In genomic region chr5:228886-229285, GRCh38 we compare ENCODE assay signal across 19 cellular contexts. TPM values are rescaled to one million over a fixed set of nuclear protein-coding genes. Genes with fewer than 3 reads are reported as not detected.
DNase-seq lines count a peak whose midpoint lies in the region; ATAC-seq and TF ChIP-seq lines count a peak whose summit lies in the region.
"Had no signal": no experiment of that assay in that cellular context is flagged by ENCODE, and none has a peak within 500 bp of the region (broad histone marks: within the 10 kb centered on the region; RNA-seq: fewer than 3 reads in every experiment).

No MANE protein-coding gene starts in this region.

- peaks cover 0 to 15% (median 3%) of the 10 kb centered on the region in 4 donors for H3K4me1 Mint-ChIP-seq in naive thymus-derived CD8-positive, alpha-beta T cell
- H3K4me1 Mint-ChIP-seq in GM23338, result peaks cover 3% of the 10 kb centered on the region; the same call in 1 of the 3 replicates

- intact Hi-C loops in colonic mucosa (cut with DNase I), result no loop called here

- H3K4me2 ChIP-seq in GM23338, result no peak overlapping the region

- POLR2A ChIA-PET in naive thymus-derived CD8-positive, alpha-beta T cell (lab: Charles Lee), result no interaction called here

- DNase-seq in Ammon's horn (ENCODE audit: low spot score) (peak; percentile 54), NCI-H526 (lab: John Stamatoyannopoulos, UW) (peak; percentile 85 to 92), globus pallidus (ENCODE audit: low spot score) (peak; percentile 74), substantia nigra (lab: John Stamatoyannopoulos, UW) (peak in 2 of 49 donors; percentile 15 to 19), GM23338 (ENCODE audit: low spot score) (no peak), colonic mucosa (no peak)
- no peak for DNase-seq in naive thymus-derived CD8-positive, alpha-beta T cell
- DNase-seq: ACHN; CD4-positive, alpha-beta T cell; DMS153; DMS79; GDM1; GM23248; HCEC 1CT had no signal

- no peak overlapping the region for H3K27ac Mint-ChIP-seq in naive thymus-derived CD8-positive, alpha-beta T cell
- no peak overlapping the region for H3K27ac Mint-ChIP-seq in GM23338
- H3K27ac Mint-ChIP-seq: CD4-positive, alpha-beta T cell; IgD-negative memory B cell had no signal

- no peak overlapping the region for H3K4me3 Mint-ChIP-seq in naive thymus-derived CD8-positive, alpha-beta T cell
- H3K4me3 Mint-ChIP-seq in GM23338, result no peak overlapping the region
- H3K4me3 Mint-ChIP-seq: CD4-positive, alpha-beta T cell; IgD-negative memory B cell had no signal

- no peak overlapping the region for H2AFZ ChIP-seq in GM23338
- H2AFZ ChIP-seq: GM23248 had no signal

- peaks cover 31% of the 10 kb centered on the region for H3K36me3 ChIP-seq in GM23338 (ENCODE audit: insufficient read depth)
- H3K36me3 ChIP-seq in colonic mucosa, result peaks cover 16% of the 10 kb centered on the region

- H3F3A ChIP-seq in GM23338 (replicated peaks; ENCODE audit: low read depth), result no peaks in the 10 kb centered on the region

- no peaks in the 10 kb centered on the region; the same call in none of the 2 replicates for H4K20me1 ChIP-seq in GM23338 (replicated peaks; ENCODE audit: insufficient read depth)

- no peaks in the 10 kb centered on the region for H3K27me3 Mint-ChIP-seq in naive thymus-derived CD8-positive, alpha-beta T cell
- no peaks in the 10 kb centered on the region for H3K27me3 Mint-ChIP-seq in GM23338 (ENCODE audit: insufficient read depth, low read depth, poor library complexity)
- H3K27me3 Mint-ChIP-seq: CD4-positive, alpha-beta T cell; IgD-negative memory B cell had no signal

- ATAC-seq in naive thymus-derived CD8-positive, alpha-beta T cell, result no peak
- no peak for ATAC-seq in GM23338
- ATAC-seq: HepG2 had no signal

- H3K4me3 ChIP-seq in GM23338, result no peak overlapping the region
- H3K4me3 ChIP-seq in colonic mucosa, result no peak overlapping the region
- H3K4me3 ChIP-seq: GM23248 had no signal

- no peak overlapping the region for H3K9ac ChIP-seq in colonic mucosa (ENCODE audit: low read depth in 2 of 2, low read length in 2 of 2)
- H3K9ac ChIP-seq: GM23248 had no signal

- peaks cover 2% of the 10 kb centered on the region; the same call in 1 of the 2 replicates for H3K4me1 ChIP-seq in GM23338 (ENCODE audit: insufficient read depth)
- H3K4me1 ChIP-seq in colonic mucosa, result no peaks in the 10 kb centered on the region

- H3K9me3 ChIP-seq in colonic mucosa, result no peaks in the 10 kb centered on the region

- peaks cover 2% of the 10 kb centered on the region for H3K79me2 ChIP-seq in GM23338 (replicated peaks; ENCODE audit: insufficient read depth)

- H3K9me2 ChIP-seq in GM23338 (ENCODE audit: insufficient read depth), result no peaks in the 10 kb centered on the region

- H3K27ac ChIP-seq in substantia nigra (ENCODE audit: low read depth, low read length, poor library complexity, severe bottlenecking) (peak overlapping the region; percentile 61), GM23338 (ENCODE audit: low read depth) (no peak overlapping the region), colonic mucosa (no peak overlapping the region)
- H3K27ac ChIP-seq: C4-2B, GM23248 had no signal

- H3K27me3 ChIP-seq in GM23338 (ENCODE audit: insufficient read depth), result no peaks in the 10 kb centered on the region
- H3K27me3 ChIP-seq in colonic mucosa, result no peaks in the 10 kb centered on the region

- peaks cover 12 to 93% (median 32%) of the 10 kb centered on the region in 3 donors for H3K36me3 Mint-ChIP-seq in naive thymus-derived CD8-positive, alpha-beta T cell
- H3K36me3 Mint-ChIP-seq in GM23338 (ENCODE audit: low read depth), result peaks cover 78% of the 10 kb centered on the region

- no peaks in the 10 kb centered on the region for H3K9me3 Mint-ChIP-seq in naive thymus-derived CD8-positive, alpha-beta T cell
- no peaks in the 10 kb centered on the region for H3K9me3 Mint-ChIP-seq in GM23338
- H3K9me3 Mint-ChIP-seq: CD4-positive, alpha-beta T cell; IgD-negative memory B cell had no signal

- no peak for TF ChIP-seq CTCF in GM23338 (conservative IDR thresholded peaks at IDR 0.05; ENCODE audit: low read depth in 2 of 2)
- no peak for TF ChIP-seq CTCF in colonic mucosa (IDR thresholded peaks at IDR 0.05)

TF ChIP-seq in GM23338, 12 proteins besides CTCF, POLR2A, EP300 and RAD21:
- TF ChIP-seq REST (IDR thresholded peaks at IDR 0.05; ENCODE audit: unreplicated experiment) (no peak), NANOG (IDR thresholded peaks at IDR 0.05; ENCODE audit: borderline replicate concordance) (no peak), CREB1 (CRISPR knock-in tag; IDR thresholded peaks at IDR 0.05; ENCODE audit: low read depth) (no peak), POLR2AphosphoS5 (IDR thresholded peaks at IDR 0.05; ENCODE audit: low read depth) (no peak), EZH2 (IDR thresholded peaks at IDR 0.05; ENCODE audit: low read depth, unreplicated experiment) (no peak)

RNA-seq across cellular contexts. Expression of gene SDHA, which starts 10.8 kb away (rescaled TPM):
- total RNA-seq in naive thymus-derived CD8-positive, alpha-beta T cell, result 100 to 1,000 TPM; 130 to 137 TPM
- polyA plus RNA-seq in naive thymus-derived CD8-positive, alpha-beta T cell, result 100 to 1,000 TPM; 160 to 200 (median 165) TPM
- 62.2 and 71.3 TPM in 2 replicates for total RNA-seq in GM23338 (2014; rRNA removed; shearing (Covaris generic))
- 69.3 and 70.6 TPM in 2 replicates for polyA plus RNA-seq in GM23338 (2016; fragmentation: Nextera tagmentation; extraction: Ambion mirVana)
- total RNA-seq in colonic mucosa, result 100 to 1,000 TPM; 285 to 414 TPM

RNA-seq across cellular contexts. Expression of gene CCDC127, which starts 10.9 kb away (rescaled TPM):
- 10 to 100 TPM in 1 of 2 experiments, 1 to 10 TPM in 1; 8.4 to 10.1 TPM for total RNA-seq in naive thymus-derived CD8-positive, alpha-beta T cell
- polyA plus RNA-seq in naive thymus-derived CD8-positive, alpha-beta T cell, result 1 to 10 TPM; 3.2 to 4.4 (median 3.5) TPM
- total RNA-seq in GM23338 (2014; rRNA removed; shearing (Covaris generic)), result 4.2 and 6.0 TPM in 2 replicates
- 7.2 and 7.3 TPM in 2 replicates for polyA plus RNA-seq in GM23338 (2016; fragmentation: Nextera tagmentation; extraction: Ambion mirVana)
- 1 to 10 TPM; 3.5 to 5.3 TPM for total RNA-seq in colonic mucosa

RNA-seq across cellular contexts. Expression of gene LRRC14B, which starts 37.6 kb away (rescaled TPM):
- not detected for total RNA-seq in naive thymus-derived CD8-positive, alpha-beta T cell
- polyA plus RNA-seq in naive thymus-derived CD8-positive, alpha-beta T cell, result under 1 TPM in 2 of 3 donors, not detected in 1; 0.13 to 0.31 TPM
- not detected in 2 replicates for total RNA-seq in GM23338 (2014; rRNA removed; shearing (Covaris generic))
- not detected in 2 replicates for polyA plus RNA-seq in GM23338 (2016; fragmentation: Nextera tagmentation; extraction: Ambion mirVana)
- not detected for total RNA-seq in colonic mucosa
- total RNA-seq: Daoy, GM23248, HepG2 had no signal
- polyA plus RNA-seq: BJ, GM23248, HepG2, IgD-negative memory B cell had no signal

RNA-seq across cellular contexts. Expression of gene PDCD6, which starts 42.6 kb away (rescaled TPM):
- 10 to 100 TPM; 92.5 to 98.2 TPM for total RNA-seq in naive thymus-derived CD8-positive, alpha-beta T cell
- polyA plus RNA-seq in naive thymus-derived CD8-positive, alpha-beta T cell, result 100 to 1,000 TPM; 183 to 223 (median 211) TPM
- total RNA-seq in GM23338 (2014; rRNA removed; shearing (Covaris generic)), result 80.6 and 80.9 TPM in 2 replicates
- 127 and 129 TPM in 2 replicates for polyA plus RNA-seq in GM23338 (2016; fragmentation: Nextera tagmentation; extraction: Ambion mirVana)
- 100 to 1,000 TPM; 111 to 142 TPM for total RNA-seq in colonic mucosa

Comparison
In these comparisons a context has a peak if more than half of its experiments do, and no peak if none do; other contexts are left out.
1. DNase-seq: peak in Ammon's horn (single experiment), NCI-H526 (2 of 2) and globus pallidus (single experiment); none in naive thymus-derived CD8-positive, alpha-beta T cell (0 of 10), GM23338 (single experiment) and colonic mucosa (single experiment).